Comparison of ENCODE assay signal across 26 cellular contexts in genomic region chr17:49299996-49300395, GRCh38.
"Had no signal": no experiment of that assay in that cellular context is flagged by ENCODE, and none has a peak within 500 bp of the region (broad histone marks: within the 10 kb centered on the region; RNA-seq: fewer than 3 reads in every experiment).

No MANE protein-coding gene starts in this region.

- H3K27ac Mint-ChIP-seq: nephron; stimulated activated naive CD8-positive, alpha-beta T cell treated with anti-CD3 and anti-CD28 coated beads, Interleukin-15, Interleukin-2, amounts not matched to agents 100 ng/mL and 50 ng/mL, for 24 hours had no signal

- H3K4me3 Mint-ChIP-seq: immature natural killer cell; memory B cell; naive thymus-derived CD8-positive, alpha-beta T cell; nephron; neural crest cell; stimulated activated effector memory CD8-positive, alpha-beta T cell treated with anti-CD3 and anti-CD28 coated beads, Interleukin-12 subunit alpha, Interleukin-12 subunit beta, amount 100 ng/mL, for 72 hours; stimulated activated naive CD8-positive, alpha-beta T cell treated with anti-CD3 and anti-CD28 coated beads, Interleukin-15, Interleukin-2, amounts not matched to agents 100 ng/mL and 50 ng/mL, for 24 hours had no signal

- H3K27me3 Mint-ChIP-seq: memory B cell; naive thymus-derived CD8-positive, alpha-beta T cell; stimulated activated naive CD8-positive, alpha-beta T cell treated with anti-CD3 and anti-CD28 coated beads, Interleukin-15, Interleukin-2, amounts not matched to agents 100 ng/mL and 50 ng/mL, for 24 hours had no signal

- H3K4me1 ChIP-seq: heart left ventricle, left lung, lower lobe of right lung, pancreas, psoas muscle, right atrium auricular region, right lobe of liver, upper lobe of left lung, vagina had no signal

- H3K4me3 ChIP-seq: heart left ventricle, left lung, lower lobe of right lung, pancreas, psoas muscle, right atrium auricular region, right lobe of liver, skin epidermis, transverse colon, upper lobe of left lung, vagina had no signal

- H3K27me3 ChIP-seq: heart left ventricle, left lung, pancreas, right atrium auricular region, right lobe of liver, transverse colon, upper lobe of left lung, vagina had no signal

- H3K9me3 Mint-ChIP-seq: immature natural killer cell; memory B cell; naive thymus-derived CD8-positive, alpha-beta T cell; nephron; neural crest cell; stimulated activated effector memory CD8-positive, alpha-beta T cell treated with anti-CD3 and anti-CD28 coated beads, Interleukin-12 subunit alpha, Interleukin-12 subunit beta, amount 100 ng/mL, for 72 hours; stimulated activated naive CD8-positive, alpha-beta T cell treated with anti-CD3 and anti-CD28 coated beads, Interleukin-15, Interleukin-2, amounts not matched to agents 100 ng/mL and 50 ng/mL, for 24 hours had no signal

- DNase-seq: heart left ventricle; hypothalamus; immature natural killer cell; kidney; left colon; left lung; lower lobe of right lung; naive thymus-derived CD8-positive, alpha-beta T cell; nucleus accumbens; pancreas; psoas muscle; right lobe of liver; stimulated activated CD4-positive, alpha-beta T cell treated with anti-CD3 and anti-CD28 coated beads, Interleukin-12 subunit alpha, Interleukin-12 subunit beta, amount 100 ng/mL, for 4 hours; stimulated activated CD4-positive, alpha-beta T cell treated with anti-CD3 and anti-CD28 coated beads, Interleukin-15, amount 100 ng/mL, for 24 hours; stimulated activated CD4-positive, alpha-beta T cell treated with anti-CD3 and anti-CD28 coated beads, Interleukin-4, amount 100 ng/mL, for 24 hours; stimulated activated naive CD4-positive, alpha-beta T cell; transverse colon; upper lobe of left lung had no signal

- H3K27ac ChIP-seq: heart left ventricle, left lung, lower lobe of right lung, pancreas, psoas muscle, right atrium auricular region, right lobe of liver, skin epidermis, transverse colon, upper lobe of left lung, vagina had no signal

- ATAC-seq: heart left ventricle; left colon; left lung; lower lobe of right lung; naive thymus-derived CD8-positive, alpha-beta T cell; pancreas; psoas muscle; right lobe of liver; stimulated activated effector memory CD8-positive, alpha-beta T cell treated with anti-CD3 and anti-CD28 coated beads, Interleukin-12 subunit alpha, Interleukin-12 subunit beta, amount 100 ng/mL, for 72 hours had no signal

- H3K4me1 Mint-ChIP-seq: immature natural killer cell; naive thymus-derived CD8-positive, alpha-beta T cell; nephron; neural crest cell; stimulated activated effector memory CD8-positive, alpha-beta T cell treated with anti-CD3 and anti-CD28 coated beads, Interleukin-12 subunit alpha, Interleukin-12 subunit beta, amount 100 ng/mL, for 72 hours had no signal
